In the genomic region with DNA sequence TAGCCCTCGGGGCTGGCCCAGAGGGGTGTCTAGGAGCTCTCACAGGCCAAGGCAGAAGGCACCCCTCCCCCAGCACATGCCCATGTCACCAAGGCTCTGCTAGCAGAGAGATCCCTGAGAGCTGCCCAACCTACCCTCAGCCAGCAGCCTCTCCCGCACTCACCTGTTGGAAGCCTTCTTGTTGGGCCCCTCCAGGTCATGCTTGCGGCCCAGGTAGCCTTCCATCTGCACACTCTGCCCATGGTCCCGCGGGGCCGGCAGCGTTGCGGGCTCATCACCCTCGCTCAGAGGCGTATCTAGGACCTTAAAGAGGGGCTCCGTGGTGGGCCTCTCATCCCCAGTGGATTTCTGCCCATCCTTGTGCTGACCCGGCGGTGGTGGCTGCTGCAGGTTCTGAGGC, we compare ENCODE assay signal across 15 cellular contexts. TPM values are rescaled to one million over a fixed set of nuclear protein-coding genes. Genes with fewer than 3 reads are reported as not detected.
DNase-seq lines count a peak whose midpoint lies in the region; ATAC-seq and TF ChIP-seq lines count a peak whose summit lies in the region.
"Had no signal": no experiment of that assay in that cellular context is flagged by ENCODE, and none has a peak within 500 bp of the region (broad histone marks: within the 10 kb centered on the region; RNA-seq: fewer than 3 reads in every experiment).

No MANE protein-coding gene starts in this region.

- DNase-seq in natural killer cell (no peak), HCT116 (ENCODE audit: low read depth, low spot score) (no peak), WTC11 (ENCODE audit: low spot score) (no peak), epidermal melanocyte (ENCODE audit: insufficient read length, low spot score) (no peak), PC-9 (no peak), dermis blood vessel endothelial cell (no peak)
- no peak for DNase-seq in natural killer cell treated with Interleukin-12 subunit alpha and Interleukin-12 subunit beta and Interleukin-15 and Interleukin-18, amount 100 ng/mL, for 72 hours (ENCODE audit: low spot score)
- DNase-seq: CD8-positive, alpha-beta T cell; DMS79 treated with DMSO at 0.1 percent for 48 hours; GF-D8; GOT3 had no signal

- H4K20me1 ChIP-seq in HCT116 (ENCODE audit: insufficient read depth) (no peaks in the 10 kb centered on the region), PC-9 (ENCODE audit: insufficient read depth) (no peaks in the 10 kb centered on the region)
- H4K20me1 ChIP-seq: BLaER1 treated with 17β-estradiol and CSF1 and Interleukin-3, amounts not matched to agents 10 nM and 100 nM had no signal

- H3K27me3 ChIP-seq in HCT116 (ENCODE audit: insufficient read depth, low read length): no peaks in the 10 kb centered on the region
- H3K27me3 ChIP-seq in PC-9 (ENCODE audit: insufficient read depth, low read depth): no peaks in the 10 kb centered on the region
- H3K27me3 ChIP-seq: BLaER1 treated with 17β-estradiol and CSF1 and Interleukin-3, amounts not matched to agents 10 nM and 100 nM had no signal

- no peak for TF ChIP-seq POLR2A in HCT116 (IDR thresholded peaks at IDR 0.05; ENCODE audit: borderline replicate concordance, extremely low read depth, insufficient read depth, insufficient read length)

- TF ChIP-seq RAD21 in HCT116 (IDR thresholded peaks at IDR 0.05; ENCODE audit: low read depth): no peak

- H3K36me3 Mint-ChIP-seq in natural killer cell (no peaks in the 10 kb centered on the region), WTC11 (no peaks in the 10 kb centered on the region)
- no peaks in the 10 kb centered on the region for H3K36me3 Mint-ChIP-seq in natural killer cell treated with Interleukin-12 subunit alpha and Interleukin-12 subunit beta and Interleukin-15 and Interleukin-18, amount 100 ng/mL, for 72 hours
- H3K36me3 Mint-ChIP-seq: CD8-positive, alpha-beta T cell had no signal

- POLR2A ChIA-PET in HCT116 (lab: Charles Lee) (no interaction called here), WTC11 (lab: Charles Lee) (no interaction called here), PC-9 (lab: Charles Lee; ENCODE audit: unreplicated experiment) (no interaction called here)

- H3K9me2 ChIP-seq in HCT116 (ENCODE audit: insufficient read depth): no peaks in the 10 kb centered on the region
- no peaks in the 10 kb centered on the region for H3K9me2 ChIP-seq in PC-9 (ENCODE audit: insufficient read depth)

- H3K4me2 ChIP-seq in HCT116 (ENCODE audit: low read length) (no peak overlapping the region), PC-9 (no peak overlapping the region)
- H3K4me2 ChIP-seq: BLaER1 treated with 17β-estradiol and CSF1 and Interleukin-3, amounts not matched to agents 10 nM and 100 nM; KMS-11 had no signal

- no peak overlapping the region for H3K4me3 ChIP-seq in HCT116 (replicated peaks in 1 of 2; ENCODE audit: low read depth in 1 of 2, low read length in 2 of 2)
- H3K4me3 ChIP-seq in PC-9: no peak overlapping the region
- H3K4me3 ChIP-seq: BLaER1 treated with 17β-estradiol and CSF1 and Interleukin-3, amounts not matched to agents 10 nM and 100 nM; HAP-1 had no signal

- H3K79me2 ChIP-seq in HCT116 (ENCODE audit: insufficient read depth, low read length) (no peaks in the 10 kb centered on the region), PC-9 (ENCODE audit: low read depth) (no peaks in the 10 kb centered on the region)

- ATAC-seq in natural killer cell (no peak), HCT116 (peak; percentile 21), WTC11 (peak; percentile 11)
- no peak for ATAC-seq in natural killer cell treated with Interleukin-12 subunit alpha and Interleukin-12 subunit beta and Interleukin-15 and Interleukin-18, amount 100 ng/mL, for 72 hours
- ATAC-seq: CD8-positive, alpha-beta T cell had no signal

- intact Hi-C loops in natural killer cell (cut with micrococcal nuclease) (no loop called here), HCT116 (cut with micrococcal nuclease) (no loop called here), PC-9 (cut with micrococcal nuclease; ENCODE audit: unreplicated experiment) (no loop called here)

- no peak overlapping the region for H3K9ac ChIP-seq in HCT116 (ENCODE audit: low read length)
- H3K9ac ChIP-seq: BLaER1 treated with 17β-estradiol and CSF1 and Interleukin-3, amounts not matched to agents 10 nM and 100 nM; KMS-11 had no signal

- H3K4me3 Mint-ChIP-seq in natural killer cell: no peak overlapping the region
- H3K4me3 Mint-ChIP-seq in natural killer cell treated with Interleukin-12 subunit alpha and Interleukin-12 subunit beta and Interleukin-15 and Interleukin-18, amount 100 ng/mL, for 72 hours: no peak overlapping the region
- H3K4me3 Mint-ChIP-seq in WTC11: no peak overlapping the region
- H3K4me3 Mint-ChIP-seq: B cell; CD8-positive, alpha-beta T cell had no signal

- H3K27ac Mint-ChIP-seq in natural killer cell: peak overlapping the region; percentile 71 to 85
- no peak overlapping the region for H3K27ac Mint-ChIP-seq in natural killer cell treated with Interleukin-12 subunit alpha and Interleukin-12 subunit beta and Interleukin-15 and Interleukin-18, amount 100 ng/mL, for 72 hours
- no peak overlapping the region for H3K27ac Mint-ChIP-seq in WTC11
- H3K27ac Mint-ChIP-seq: B cell; CD8-positive, alpha-beta T cell had no signal

- H2AFZ ChIP-seq in HCT116 (ENCODE audit: low read depth, low read length, poor library complexity, severe bottlenecking) (no peak overlapping the region), PC-9 (no peak overlapping the region)

- no peak for TF ChIP-seq CTCF in natural killer cell (IDR thresholded peaks at IDR 0.05)
- no peak for TF ChIP-seq CTCF in HCT116 (IDR thresholded peaks at IDR 0.05 in 2 of 3, conservative IDR thresholded peaks at IDR 0.05 in 1 of 3; ENCODE audit: borderline replicate concordance in 1 of 3, insufficient read depth in 1 of 3, low read depth in 2 of 3, low read length in 2 of 3)
- no peak for TF ChIP-seq CTCF in WTC11 (IDR thresholded peaks at IDR 0.05)
- TF ChIP-seq CTCF in PC-9 (conservative IDR thresholded peaks at IDR 0.05): no peak

- peaks cover 9 to 13% of the 10 kb centered on the region in 2 experiments for H3K4me1 ChIP-seq in HCT116 (ENCODE audit: control insufficient read depth in 1 of 2, insufficient read depth in 2 of 2, low read length in 2 of 2)
- H3K4me1 ChIP-seq in PC-9 (replicated peaks; ENCODE audit: insufficient read depth): peaks cover 36% of the 10 kb centered on the region
- H3K4me1 ChIP-seq: HAP-1 had no signal

- H3K27ac ChIP-seq in HCT116 (ENCODE audit: low read depth, low read length) (no peak overlapping the region), PC-9 (no peak overlapping the region)
- H3K27ac ChIP-seq: BLaER1 treated with 17β-estradiol and CSF1 and Interleukin-3, amounts not matched to agents 10 nM and 100 nM; KMS-11 had no signal

- H3K4me1 Mint-ChIP-seq in natural killer cell (peaks cover 37 to 47% of the 10 kb centered on the region in 2 donors), WTC11 (peaks cover 12% of the 10 kb centered on the region)
- peaks cover 32 to 33% of the 10 kb centered on the region in 2 donors for H3K4me1 Mint-ChIP-seq in natural killer cell treated with Interleukin-12 subunit alpha and Interleukin-12 subunit beta and Interleukin-15 and Interleukin-18, amount 100 ng/mL, for 72 hours (ENCODE audit: low read depth in 2 of 2)
- H3K4me1 Mint-ChIP-seq: B cell had no signal

- no peaks in the 10 kb centered on the region for H3K27me3 Mint-ChIP-seq in natural killer cell (ENCODE audit: low read depth in 2 of 2)
- H3K27me3 Mint-ChIP-seq in natural killer cell treated with Interleukin-12 subunit alpha and Interleukin-12 subunit beta and Interleukin-15 and Interleukin-18, amount 100 ng/mL, for 72 hours: no peaks in the 10 kb centered on the region
- peaks cover 16% of the 10 kb centered on the region for H3K27me3 Mint-ChIP-seq in WTC11 (ENCODE audit: low read depth)

- no TSS peak for BruUV-seq in HCT116 (replicated peaks; lab: Mats Ljungman, UMichigan)
- no TSS peak for BruUV-seq in PC-9 (replicated peaks; lab: Mats Ljungman, UMichigan)

- H3K36me3 ChIP-seq in HCT116 (ENCODE audit: control insufficient read depth in 1 of 2, insufficient read depth in 2 of 2, low read length in 2 of 2) (no peaks in the 10 kb centered on the region; a peak in 1 of 4 replicates), PC-9 (ENCODE audit: low read depth) (no peaks in the 10 kb centered on the region)
- H3K36me3 ChIP-seq: BLaER1 treated with 17β-estradiol and CSF1 and Interleukin-3, amounts not matched to agents 10 nM and 100 nM; HAP-1 had no signal

- H3K9me3 ChIP-seq in HCT116 (ENCODE audit: control insufficient read depth in 1 of 2, insufficient read depth in 1 of 2, low read depth in 1 of 2, low read length in 2 of 2) (no peaks in the 10 kb centered on the region), PC-9 (ENCODE audit: insufficient read depth, low read depth) (no peaks in the 10 kb centered on the region)
- H3K9me3 ChIP-seq: HAP-1 had no signal

- H3K9me3 Mint-ChIP-seq in natural killer cell (no peaks in the 10 kb centered on the region), WTC11 (peaks cover 4% of the 10 kb centered on the region)
- no peaks in the 10 kb centered on the region for H3K9me3 Mint-ChIP-seq in natural killer cell treated with Interleukin-12 subunit alpha and Interleukin-12 subunit beta and Interleukin-15 and Interleukin-18, amount 100 ng/mL, for 72 hours
- H3K9me3 Mint-ChIP-seq: CD8-positive, alpha-beta T cell had no signal

- CTCF ChIA-PET in HCT116 (lab: Charles Lee) (no interaction called here), WTC11 (lab: Charles Lee) (interaction anchor here (1.4 to 1.7 kb wide), 3 partner anchors 9 to 13 kb away, joined by 3 to 4 read pairs (median 4); no protein-coding TSS in a partner anchor), PC-9 (lab: Charles Lee) (no interaction called here)

- peaks cover 27% of the 10 kb centered on the region for H3F3A ChIP-seq in PC-9 (ENCODE audit: insufficient read depth, low read depth)

- RAD21 ChIA-PET in HCT116 (lab: Charles Lee; ENCODE audit: low non-redundant PET in 1 of 2, low total read pairs in 2 of 2, uncharacterized antibody in 2 of 2, unreplicated experiment in 2 of 2): no interaction called here

TF ChIP-seq in WTC11, 78 proteins besides CTCF, POLR2A, EP300 and RAD21:
- no peak for TF ChIP-seq MYBL2 (CRISPR knock-in tag; IDR thresholded peaks at IDR 0.05)
- TF ChIP-seq ZBTB21 (CRISPR knock-in tag; IDR thresholded peaks at IDR 0.05; ENCODE audit: borderline replicate concordance): no peak
- TF ChIP-seq, protein P1, sequence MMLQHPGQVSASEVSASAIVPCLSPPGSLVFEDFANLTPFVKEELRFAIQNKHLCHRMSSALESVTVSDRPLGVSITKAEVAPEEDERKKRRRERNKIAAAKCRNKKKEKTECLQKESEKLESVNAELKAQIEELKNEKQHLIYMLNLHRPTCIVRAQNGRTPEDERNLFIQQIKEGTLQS (CRISPR knock-in tag; conservative IDR thresholded peaks at IDR 0.05): no peak
- no peak for TF ChIP-seq KAT7 (CRISPR knock-in tag; IDR thresholded peaks at IDR 0.05; ENCODE audit: borderline replicate concordance)
- no peak for TF ChIP-seq FOXK1 (CRISPR knock-in tag; IDR thresholded peaks at IDR 0.05)
- no peak for TF ChIP-seq TEAD4 (CRISPR knock-in tag; IDR thresholded peaks at IDR 0.05)

RNA-seq across cellular contexts. Expression of gene PLEKHG3, which starts 49.1 kb away (rescaled TPM):
- total RNA-seq in natural killer cell: 100 to 1,000 TPM; 184 to 285 (median 225) TPM
- 10 to 100 TPM; 17.1 to 30.3 TPM for total RNA-seq in natural killer cell treated with Interleukin-12 subunit alpha and Interleukin-12 subunit beta and Interleukin-15 and Interleukin-18, amount 100 ng/mL, for 72 hours
- 55.6 TPM for total RNA-seq in HCT116 (2021; ENCODE audit: unreplicated experiment)
- polyA plus RNA-seq in HCT116 (2012): 36.0 and 37.8 TPM in 2 replicates
- 70.6 to 75.3 TPM (median 71.8 TPM) in 3 replicates for total RNA-seq in WTC11 (2021)
- total RNA-seq in PC-9 (2021): 59.3 and 61.7 TPM in 2 replicates
- 9.2 and 9.4 TPM in 2 replicates for total RNA-seq in dermis blood vessel endothelial cell

Comparison
In these comparisons a context has a peak if more than half of its experiments do, and no peak if none do; other contexts are left out.
1. H3K27ac Mint-ChIP-seq: peak in natural killer cell (2 of 2); none in natural killer cell treated with Interleukin-12 subunit alpha and Interleukin-12 subunit beta and Interleukin-15 and Interleukin-18, amount 100 ng/mL, for 72 hours (0 of 2) and WTC11 (single experiment).
2. ATAC-seq: peak in HCT116 (single experiment) and WTC11 (single experiment); none in natural killer cell (0 of 3) and natural killer cell treated with Interleukin-12 subunit alpha and Interleukin-12 subunit beta and Interleukin-15 and Interleukin-18, amount 100 ng/mL, for 72 hours (0 of 2).